Comparison of ENCODE assay signal across 8 cellular contexts in the genomic region with DNA sequence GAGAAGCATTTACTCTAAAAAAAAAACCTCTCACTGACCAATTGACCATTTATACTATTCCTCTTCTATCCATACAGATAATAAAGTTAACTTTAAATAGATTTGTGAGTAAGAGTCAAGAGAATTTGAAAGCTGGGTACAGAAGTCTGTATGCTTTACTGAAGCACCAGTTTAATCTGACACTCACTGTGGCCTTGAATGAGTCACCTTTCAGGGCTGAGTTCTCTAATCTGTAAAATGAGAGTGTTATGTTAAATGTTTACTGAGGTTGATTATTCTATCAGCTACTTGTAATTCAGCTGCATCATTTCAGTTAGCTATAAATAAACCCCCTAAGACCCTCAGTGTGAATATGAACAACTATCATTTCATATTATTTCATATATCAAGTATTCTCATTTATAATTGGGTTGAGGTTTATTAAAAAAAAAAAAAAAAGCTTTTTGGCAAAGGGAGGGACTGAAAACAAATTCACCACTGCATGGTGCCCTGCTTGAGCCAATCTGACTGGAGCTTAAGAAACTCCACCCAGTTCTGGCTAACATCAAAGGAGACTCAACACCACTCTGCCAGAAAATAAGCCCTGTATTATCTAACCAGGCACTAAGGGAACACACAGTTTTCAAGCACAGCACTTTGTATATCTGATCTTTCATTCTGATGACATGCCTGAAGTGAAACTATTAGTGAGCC. TPM values are rescaled to one million over a fixed set of nuclear protein-coding genes. Genes with fewer than 3 reads are reported as not detected.
A peak's percentile ranks its signal among the peaks of the same experiment; 100 is the strongest.
DNase-seq lines count a peak whose midpoint lies in the region; ATAC-seq and TF ChIP-seq lines count a peak whose summit lies in the region.

No MANE protein-coding gene starts in this region.

- no peak for TF ChIP-seq POLR2A in esophagus muscularis mucosa (IDR thresholded peaks at IDR 0.05; ENCODE audit: low read depth)

- no peak for TF ChIP-seq EP300 in esophagus muscularis mucosa (IDR thresholded peaks at IDR 0.05)

- ATAC-seq in HG03442 (IDR thresholded peaks at IDR 0.05; ENCODE audit: unreplicated experiment) (no peak), HG03457 (IDR thresholded peaks at IDR 0.05; ENCODE audit: unreplicated experiment) (no peak), HG03280 (IDR thresholded peaks at IDR 0.05; ENCODE audit: unreplicated experiment) (no peak)

- no peaks in the 10 kb centered on the region for H3K9me2 ChIP-seq in OCI-LY1 (ENCODE audit: low read depth, low read length)

- no peaks in the 10 kb centered on the region for H3K9me3 ChIP-seq in OCI-LY1 (ENCODE audit: low read length)
- no peaks in the 10 kb centered on the region for H3K9me3 ChIP-seq in esophagus muscularis mucosa
- H3K9me3 ChIP-seq in osteoblast (ENCODE audit: low read depth, low read length) = no peaks in the 10 kb centered on the region
- H3K9me3 ChIP-seq in Caco-2 = no peaks in the 10 kb centered on the region

- H3F3A ChIP-seq in OCI-LY1 (ENCODE audit: insufficient read depth, low read length) = no peaks in the 10 kb centered on the region

- H2AFZ ChIP-seq in OCI-LY1 (ENCODE audit: low read length) (no peak overlapping the region), osteoblast (ENCODE audit: low read length) (no peak overlapping the region)

- H3K4me3 Mint-ChIP-seq in Caco-2 (ENCODE audit: unreplicated experiment) = no peak overlapping the region

- CTCF ChIA-PET in Caco-2 (lab: Charles Lee) = interaction anchor here (1.1 kb wide), 1 partner anchor 138 kb away, joined by 5 read pairs; no protein-coding TSS in a partner anchor

- H3K9me3 Mint-ChIP-seq in Caco-2 (ENCODE audit: unreplicated experiment) = no peaks in the 10 kb centered on the region

- no TSS peak for BruUV-seq in Caco-2 (replicated peaks; lab: Mats Ljungman, UMichigan)

- no peak overlapping the region for H3K4me3 ChIP-seq in OCI-LY1 (ENCODE audit: low read depth, low read length, poor library complexity, severe bottlenecking)
- H3K4me3 ChIP-seq in esophagus muscularis mucosa = peak overlapping the region; percentile 8 to 26 (median 20)
- peak overlapping the region; percentile 4 for H3K4me3 ChIP-seq in osteoblast (ENCODE audit: insufficient read depth, low read length)
- H3K4me3 ChIP-seq in Caco-2 (ENCODE audit: low read depth, low read length) = no peak overlapping the region

- H3K9ac ChIP-seq in OCI-LY1 (ENCODE audit: low read length) = no peak overlapping the region

- H3K4me2 ChIP-seq in OCI-LY1 (ENCODE audit: low read length) = peak overlapping the region; percentile 36
- peak overlapping the region; percentile 62 for H3K4me2 ChIP-seq in osteoblast (ENCODE audit: insufficient read depth, low read length)

- H3K36me3 ChIP-seq in OCI-LY1 (ENCODE audit: insufficient read depth, low read length) (no peaks in the 10 kb centered on the region), esophagus muscularis mucosa (peaks cover 0 to 10% (median 0%) of the 10 kb centered on the region in 4 donors), osteoblast (ENCODE audit: insufficient read depth, low read length) (peaks cover 14% of the 10 kb centered on the region), Caco-2 (ENCODE audit: control insufficient read depth, insufficient read depth, low read length) (no peaks in the 10 kb centered on the region)

- H3K27me3 Mint-ChIP-seq in Caco-2 (ENCODE audit: insufficient read depth, unreplicated experiment) = no peaks in the 10 kb centered on the region

- H3K4me1 ChIP-seq in OCI-LY1 (ENCODE audit: insufficient read depth, low read length, severe bottlenecking) = peaks cover 53% of the 10 kb centered on the region
- H3K4me1 ChIP-seq in esophagus muscularis mucosa = peaks cover 72 to 83% (median 78%) of the 10 kb centered on the region in 4 donors
- peaks cover 57% of the 10 kb centered on the region for H3K4me1 ChIP-seq in osteoblast (ENCODE audit: insufficient read depth, low read length)
- peaks cover 31% of the 10 kb centered on the region for H3K4me1 ChIP-seq in Caco-2

- H3K79me2 ChIP-seq in OCI-LY1 (ENCODE audit: insufficient read depth, low read length) (peaks cover 9% of the 10 kb centered on the region; the same call in 1 of the 2 replicates), osteoblast (ENCODE audit: insufficient read depth, low read length) (peaks cover 95% of the 10 kb centered on the region)

- intact Hi-C loops in esophagus muscularis mucosa (cut with DNase I) = loop anchor here (5.0 kb wide), 1 partner anchor 74 kb away; no protein-coding TSS in a partner anchor
- intact Hi-C loops in Caco-2 (cut with micrococcal nuclease; ENCODE audit: unreplicated experiment) = no loop called here

- H3K27ac Mint-ChIP-seq in Caco-2 (ENCODE audit: unreplicated experiment) = no peak overlapping the region

- H3K4me1 Mint-ChIP-seq in Caco-2 (ENCODE audit: low read depth, unreplicated experiment) = peaks cover 13% of the 10 kb centered on the region

- POLR2A ChIA-PET in Caco-2 (lab: Charles Lee) = interaction anchor here (0.5 kb wide), 2 partner anchors 29 to 104 kb away, joined by 3 read pairs; no protein-coding TSS in a partner anchor

- H4K20me1 ChIP-seq in OCI-LY1 (ENCODE audit: insufficient read depth, low read length) = no peaks in the 10 kb centered on the region
- peaks cover 88% of the 10 kb centered on the region for H4K20me1 ChIP-seq in osteoblast (ENCODE audit: insufficient read depth, low read length)

- H3K27ac ChIP-seq in OCI-LY1 (ENCODE audit: low read depth, low read length, poor library complexity, severe bottlenecking) = peak overlapping the region; percentile 62
- peak overlapping the region; percentile 77 to 81 (median 78) for H3K27ac ChIP-seq in esophagus muscularis mucosa (replicated peaks in 1 of 4)
- H3K27ac ChIP-seq in osteoblast (ENCODE audit: low read depth, low read length) = peak overlapping the region; percentile 44

- DNase-seq in DMS53 (lab: John Stamatoyannopoulos, UW) (peak; percentile 39), esophagus muscularis mucosa (ENCODE audit: extremely low spot score) (no peak), osteoblast (ENCODE audit: insufficient read length, low spot score, missing footprints) (peak; percentile 35), Caco-2 (no peak)

- H3K27me3 ChIP-seq in OCI-LY1 (ENCODE audit: insufficient read depth, low read length) (no peaks in the 10 kb centered on the region), esophagus muscularis mucosa (no peaks in the 10 kb centered on the region), osteoblast (ENCODE audit: insufficient read depth, low read length) (no peaks in the 10 kb centered on the region), Caco-2 (replicated peaks; ENCODE audit: control insufficient read depth, insufficient read depth, low read length) (no peaks in the 10 kb centered on the region)

- TF ChIP-seq CTCF in OCI-LY1 (IDR thresholded peaks at IDR 0.05; ENCODE audit: low read length) (no peak), esophagus muscularis mucosa (IDR thresholded peaks at IDR 0.05) (no peak), osteoblast (IDR thresholded peaks at IDR 0.05; ENCODE audit: extremely low read depth, low read depth, low read length) (no peak), Caco-2 (IDR thresholded peaks at IDR 0.05; ENCODE audit: insufficient read depth in 1 of 2, low read depth in 1 of 2, low read length in 1 of 2, severe bottlenecking in 1 of 2, unreplicated experiment in 1 of 2) (no peak)

- H3K36me3 Mint-ChIP-seq in Caco-2 (ENCODE audit: insufficient read depth, unreplicated experiment) = peaks cover 31% of the 10 kb centered on the region

RNA-seq across cellular contexts. Expression of a gene that starts 2.8 kb away (rescaled TPM):
- total RNA-seq in esophagus muscularis mucosa (100 to 1,000 TPM; 239 to 338 (median 284) TPM), osteoblast (158 TPM in 2 replicates), Caco-2 (2022) (137 and 140 TPM in 2 replicates)

Comparison
In these comparisons a context has a peak if more than half of its experiments do, and no peak if none do; other contexts are left out.
1. DNase-seq: peak in DMS53 (single experiment) and osteoblast (single experiment); none in esophagus muscularis mucosa (single experiment) and Caco-2 (0 of 2).
2. H3K4me3 ChIP-seq: peak in esophagus muscularis mucosa (4 of 4) and osteoblast (single experiment); none in OCI-LY1 (single experiment) and Caco-2 (single experiment).
3. Peak in every context shown above with its lines, with median percentiles within 50 percentile points of each other: H3K27ac ChIP-seq.